ENCODE assay signal across 8 cellular contexts in the genomic region with DNA sequence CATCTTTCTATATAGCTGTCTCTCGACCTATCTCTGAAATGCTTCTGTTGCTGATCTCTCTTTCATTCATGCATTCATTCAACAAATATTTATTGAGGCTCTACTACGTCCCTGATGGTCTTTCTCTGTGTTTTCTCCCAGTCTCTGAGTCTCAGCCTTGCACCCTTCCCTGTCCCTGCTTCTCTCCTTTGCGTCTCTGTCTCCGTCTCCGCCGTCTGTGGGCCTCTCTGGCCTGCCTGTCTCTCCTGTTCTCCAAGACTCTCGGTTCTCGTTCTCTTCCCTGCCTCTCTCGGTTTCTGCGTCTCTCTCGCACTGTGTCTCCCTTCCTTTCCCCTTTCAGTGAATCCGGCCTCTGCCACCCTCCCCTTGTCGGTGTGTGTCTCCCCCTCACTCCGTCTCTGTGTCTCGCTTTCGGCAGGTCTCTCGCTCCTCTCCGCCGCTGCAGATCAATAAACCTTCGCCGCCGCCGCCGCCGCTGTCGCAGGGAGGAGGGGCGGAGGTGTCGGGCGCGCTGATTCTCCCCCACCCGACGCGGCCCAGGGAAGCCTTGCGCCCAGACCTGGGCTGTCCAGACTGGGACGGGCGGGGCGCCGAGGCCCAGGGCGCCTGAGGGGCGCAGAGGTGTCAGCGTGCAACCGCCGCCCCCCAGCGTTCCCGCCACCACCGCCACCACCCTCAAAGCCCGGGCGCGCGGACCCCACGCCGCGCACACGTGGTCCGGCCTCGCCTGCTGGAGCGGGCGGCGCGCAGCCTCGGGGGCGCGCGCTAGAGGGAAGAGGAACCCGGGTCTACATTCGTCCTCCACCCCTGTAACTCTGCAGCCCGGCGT. TPM values are rescaled to one million over a fixed set of nuclear protein-coding genes. Genes with fewer than 3 reads are reported as not detected.
DNase-seq lines count a peak whose midpoint lies in the region; ATAC-seq and TF ChIP-seq lines count a peak whose summit lies in the region.

No MANE protein-coding gene starts in this region.

- H3K27me3 ChIP-seq in iPS-15b (ENCODE audit: control insufficient read depth, insufficient read depth, low read length) (peaks cover 67% of the 10 kb centered on the region), thoracic aorta (replicated peaks; ENCODE audit: insufficient read depth) (peaks cover 26% of the 10 kb centered on the region)

- intact Hi-C loops in activated B cell treated with CpG ODN at 0.5 μM for 24 hours (cut with micrococcal nuclease), result no loop called here

- POLR2A ChIA-PET in activated B cell treated with CpG ODN at 0.5 μM for 24 hours (lab: Charles Lee), result interaction anchor here (1.1 to 2.4 kb wide), 4 partner anchors 11 to 522 kb away, joined by 3 to 7 read pairs (median 4); partner anchors contain the start of gene KRTCAP2

- peak; percentile 25 for DNase-seq in activated gamma-delta T cell (lab: John Stamatoyannopoulos, UW)
- no peak for DNase-seq in activated gamma-delta T cell treated with Interleukin-2 at 50 U/mL for 16 hours
- peak; percentile 31 for DNase-seq in activated B cell treated with CpG ODN at 0.5 μM for 24 hours
- DNase-seq in thoracic aorta (ENCODE audit: low spot score), result no peak
- no peak for DNase-seq in OCI-M2 (lab: John Stamatoyannopoulos, UW; ENCODE audit: unreplicated experiment)
- no peak for DNase-seq in T-helper 9 cell
- no peak for DNase-seq in DMS79 (lab: John Stamatoyannopoulos, UW)

- peaks cover 28% of the 10 kb centered on the region for H3K27me3 Mint-ChIP-seq in activated B cell treated with CpG ODN at 0.5 μM for 24 hours

- peak overlapping the region; percentile 76 for H3K4me3 Mint-ChIP-seq in activated B cell treated with CpG ODN at 0.5 μM for 24 hours

- no peaks in the 10 kb centered on the region for H3K36me3 ChIP-seq in iPS-15b (ENCODE audit: control insufficient read depth, insufficient read depth, low read length)
- no peaks in the 10 kb centered on the region for H3K36me3 ChIP-seq in thoracic aorta

- ATAC-seq in activated B cell treated with CpG ODN at 0.5 μM for 24 hours (ENCODE audit: low read depth) (no peak), thoracic aorta (ENCODE audit: insufficient number of reproducible peaks, low FRiP score, low read depth) (no peak)

- H3K9me3 Mint-ChIP-seq in activated B cell treated with CpG ODN at 0.5 μM for 24 hours, result no peaks in the 10 kb centered on the region

- CTCF ChIA-PET in activated B cell treated with CpG ODN at 0.5 μM for 24 hours (lab: Charles Lee), result interaction anchor here (0.6 to 4.3 kb wide), 7 partner anchors 18 to 1511 kb away, joined by 3 to 84 read pairs (median 3); partner anchors contain the start of gene EFNA4

- H3K4me3 ChIP-seq in iPS-15b (ENCODE audit: low read depth, low read length) (peak overlapping the region; percentile 68), thoracic aorta (peak overlapping the region; percentile 48)

- H3K27ac ChIP-seq in thoracic aorta, result peak overlapping the region in 1 of 2 donors; percentile 44

- H3K9me3 ChIP-seq in iPS-15b (ENCODE audit: control insufficient read depth, insufficient read depth, low read length) (no peaks in the 10 kb centered on the region), thoracic aorta (no peaks in the 10 kb centered on the region)

- no peaks in the 10 kb centered on the region for H3K36me3 Mint-ChIP-seq in activated B cell treated with CpG ODN at 0.5 μM for 24 hours (ENCODE audit: low read depth)

- H3K27ac Mint-ChIP-seq in activated B cell treated with CpG ODN at 0.5 μM for 24 hours, result peak overlapping the region; percentile 10

- TF ChIP-seq CTCF in activated B cell treated with CpG ODN at 0.5 μM for 24 hours (IDR thresholded peaks at IDR 0.05) (no peak), thoracic aorta (IDR thresholded peaks at IDR 0.05) (no peak)

- H3K4me1 Mint-ChIP-seq in activated B cell treated with CpG ODN at 0.5 μM for 24 hours, result peaks cover 60% of the 10 kb centered on the region

- no peak overlapping the region for H3K9ac ChIP-seq in iPS-15b (ENCODE audit: low read depth, low read length)

- peaks cover 12% of the 10 kb centered on the region for H3K4me1 ChIP-seq in iPS-15b (ENCODE audit: control insufficient read depth, insufficient read depth, low read length)
- peaks cover 32 to 55% of the 10 kb centered on the region in 2 donors for H3K4me1 ChIP-seq in thoracic aorta (ENCODE audit: control insufficient read depth in 1 of 2, low read depth in 2 of 2)

RNA-seq across cellular contexts. Expression of gene EFNA3, which starts 3.0 kb away (rescaled TPM):
- total RNA-seq in activated B cell treated with CpG ODN at 0.5 μM for 24 hours (1.2 and 1.7 TPM in 2 replicates), thoracic aorta (1 to 10 TPM; 1.5 to 3.2 TPM)

RNA-seq across cellular contexts. Expression of gene EFNA4, which starts 18.1 kb away (rescaled TPM):
- total RNA-seq in activated B cell treated with CpG ODN at 0.5 μM for 24 hours (7.8 and 9.5 TPM in 2 replicates), thoracic aorta (1 to 10 TPM; 1.9 to 2.8 TPM)

RNA-seq across cellular contexts. Expression of gene ADAM15, which starts 30.6 kb away (rescaled TPM):
- total RNA-seq in activated B cell treated with CpG ODN at 0.5 μM for 24 hours (11.3 and 13.7 TPM in 2 replicates), thoracic aorta (100 to 1,000 TPM; 119 to 144 TPM)

RNA-seq across cellular contexts. Expression of gene EFNA1, which starts 46.0 kb away (rescaled TPM):
- total RNA-seq in activated B cell treated with CpG ODN at 0.5 μM for 24 hours (0.29 TPM in 1 of 2 replicates, not detected in the other), thoracic aorta (10 to 100 TPM in 1 of 2 donors, 1 to 10 TPM in 1; 4.6 to 15.4 TPM)

RNA-seq across cellular contexts. Expression of gene DCST1, which starts 48.1 kb away (rescaled TPM):
- not detected in 2 replicates for total RNA-seq in activated B cell treated with CpG ODN at 0.5 μM for 24 hours
- total RNA-seq in thoracic aorta, result not detected

Comparison
In these comparisons a context has a peak if more than half of its experiments do, and no peak if none do; other contexts are left out.
1. DNase-seq: peak in activated gamma-delta T cell (single experiment) and activated B cell treated with CpG ODN at 0.5 μM for 24 hours (single experiment); none in activated gamma-delta T cell treated with Interleukin-2 at 50 U/mL for 16 hours (single experiment), thoracic aorta (single experiment), OCI-M2 (single experiment), T-helper 9 cell (single experiment) and DMS79 (single experiment).